ENCODE assay signal across 11 cellular contexts in genomic region chr4:1233641-1234277, GRCh38. TPM values are rescaled to one million over a fixed set of nuclear protein-coding genes. Genes with fewer than 3 reads are reported as not detected.
DNase-seq lines count a peak whose midpoint lies in the region; ATAC-seq, FAIRE-seq and TF ChIP-seq lines count a peak whose summit lies in the region.
"Had no signal": no experiment of that assay in that cellular context is flagged by ENCODE, and none has a peak within 500 bp of the region (broad histone marks: within the 10 kb centered on the region; RNA-seq: fewer than 3 reads in every experiment).

No MANE protein-coding gene starts in this region.

- no peaks in the 10 kb centered on the region for H3K9me3 ChIP-seq in tibial artery

- H3K27ac Mint-ChIP-seq in osteocyte (ENCODE audit: unreplicated experiment) = peak overlapping the region; percentile 85
- H3K27ac Mint-ChIP-seq: activated T-helper 1 cell treated with anti-CD3 and anti-CD28 coated beads, Interleukin-12 subunit alpha, Interleukin-12 subunit beta, Interleukin-2, Interleukin-4 antibody, amounts not matched to agents 30 ng/mL and 10 ng/mL and 1 ng/mL, durations not matched to agents 14 hours and 24 hours and 36 hours had no signal

- H3K4me3 Mint-ChIP-seq in osteocyte (ENCODE audit: unreplicated experiment) = peak overlapping the region; percentile 18
- H3K4me3 Mint-ChIP-seq: activated T-helper 1 cell treated with anti-CD3 and anti-CD28 coated beads, Interleukin-12 subunit alpha, Interleukin-12 subunit beta, Interleukin-2, Interleukin-4 antibody, amounts not matched to agents 30 ng/mL and 10 ng/mL and 1 ng/mL, durations not matched to agents 14 hours and 24 hours and 36 hours had no signal

- H3K36me3 Mint-ChIP-seq in osteocyte (ENCODE audit: unreplicated experiment) = peaks cover 37% of the 10 kb centered on the region

- no peaks in the 10 kb centered on the region for H3K9me3 Mint-ChIP-seq in osteocyte (ENCODE audit: unreplicated experiment)
- H3K9me3 Mint-ChIP-seq: activated T-helper 1 cell treated with anti-CD3 and anti-CD28 coated beads, Interleukin-12 subunit alpha, Interleukin-12 subunit beta, Interleukin-2, Interleukin-4 antibody, amounts not matched to agents 30 ng/mL and 10 ng/mL and 1 ng/mL, durations not matched to agents 14 hours and 24 hours and 36 hours had no signal

- DNase-seq in EH (ENCODE audit: low read depth) = peak; percentile 33
- DNase-seq in amniotic stem cell (lab: John Stamatoyannopoulos, UW) = peak; percentile 8
- peak; percentile 65 for DNase-seq in Right ventricle myocardium superior
- no peak for DNase-seq in osteocyte (ENCODE audit: extremely low spot score, unreplicated experiment)
- no peak for DNase-seq in tibial artery
- no peak for DNase-seq in MV-4-11 (lab: John Stamatoyannopoulos, UW)
- DNase-seq in urothelium cell line (ENCODE audit: low spot score) = no peak

- peaks cover 30% of the 10 kb centered on the region for H3K4me1 Mint-ChIP-seq in osteocyte (ENCODE audit: unreplicated experiment)

- peak; percentile 57 for TF ChIP-seq CTCF in osteocyte (IDR thresholded peaks at IDR 0.05)
- peak in 1 of 2 experiments; percentile 21 for TF ChIP-seq CTCF in tibial artery (IDR thresholded peaks at IDR 0.05)

- no peak overlapping the region for H3K4me3 ChIP-seq in tibial artery

- intact Hi-C loops in Right ventricle myocardium superior (cut with DNase I) (no loop called here), tibial artery (cut with DNase I; ENCODE audit: low total_unique reads) (no loop called here)

- H3K27me3 Mint-ChIP-seq in osteocyte (ENCODE audit: unreplicated experiment) = no peaks in the 10 kb centered on the region

- ATAC-seq in Right ventricle myocardium superior (ENCODE audit: poor library complexity) = peak; percentile 75
- ATAC-seq in HG02981 (IDR thresholded peaks at IDR 0.05; ENCODE audit: unreplicated experiment) = no peak

- H3K27ac ChIP-seq in tibial artery = no peak overlapping the region

- peaks cover 0 to 17% (median 0%) of the 10 kb centered on the region in 4 donors for H3K4me1 ChIP-seq in tibial artery

- FAIRE-seq in urothelium cell line (lab: Jason Lieb, UNC) = no peak
- FAIRE-seq: D721Med, GM19239 had no signal

- no peaks in the 10 kb centered on the region for H3K27me3 ChIP-seq in tibial artery

- peaks cover 59 to 100% (median 82%) of the 10 kb centered on the region in 3 donors for H3K36me3 ChIP-seq in tibial artery

RNA-seq across cellular contexts. Expression of gene CTBP1, which starts 15.2 kb away (rescaled TPM):
- total RNA-seq in Right ventricle myocardium superior (133 TPM), osteocyte (172 and 176 TPM in 2 replicates)

RNA-seq across cellular contexts. Expression of gene MAEA, which starts 55.9 kb away (rescaled TPM):
- total RNA-seq in Right ventricle myocardium superior = 50.3 TPM
- total RNA-seq in osteocyte = 62.5 and 62.9 TPM in 2 replicates

Comparison
In these comparisons a context has a peak if more than half of its experiments do, and no peak if none do; other contexts are left out.
1. DNase-seq: peak in EH (single experiment), amniotic stem cell (single experiment) and Right ventricle myocardium superior (single experiment); none in osteocyte (single experiment), tibial artery (0 of 2), MV-4-11 (single experiment) and urothelium cell line (single experiment).